Comparison of ENCODE assay signal across 18 cellular contexts in genomic region chr5:1431896-1432295, GRCh38. TPM values are rescaled to one million over a fixed set of nuclear protein-coding genes. Genes with fewer than 3 reads are reported as not detected.
DNase-seq lines count a peak whose midpoint lies in the region; ATAC-seq, FAIRE-seq and TF ChIP-seq lines count a peak whose summit lies in the region.
"Had no signal": no experiment of that assay in that cellular context is flagged by ENCODE, and none has a peak within 500 bp of the region (broad histone marks: within the 10 kb centered on the region; RNA-seq: fewer than 3 reads in every experiment).

No MANE protein-coding gene starts in this region.

- H3K4me1 ChIP-seq in kidney (ENCODE audit: control insufficient read depth in 1 of 2, insufficient read depth in 1 of 2, low read depth in 1 of 2, low read length in 2 of 2) (no peaks in the 10 kb centered on the region), upper lobe of right lung (no peaks in the 10 kb centered on the region)
- H3K4me1 ChIP-seq: Caco-2, HAP-1 had no signal

- FAIRE-seq in kidney (lab: Jason Lieb, UNC) (no peak), urothelium cell line (lab: Jason Lieb, UNC) (no peak)
- FAIRE-seq: GM18507 had no signal

- H3K4me3 ChIP-seq in kidney (ENCODE audit: low read length in 2 of 2): no peak overlapping the region
- no peak overlapping the region for H3K4me3 ChIP-seq in upper lobe of right lung
- H3K4me3 ChIP-seq: BLaER1, GM23338, HAP-1 had no signal

- intact Hi-C loops in natural killer cell (cut with micrococcal nuclease) (no loop called here), kidney (cut with DNase I) (no loop called here), upper lobe of right lung (cut with DNase I) (no loop called here)

- no peak overlapping the region for H3K27ac Mint-ChIP-seq in activated CD8-positive, alpha-beta memory T cell treated with anti-CD3 and anti-CD28 coated beads, Interleukin-2, amount 10 ng/mL, durations not matched to agents 7 days and 5 days
- no peak overlapping the region for H3K27ac Mint-ChIP-seq in natural killer cell treated with Interleukin-12 subunit alpha and Interleukin-12 subunit beta and Interleukin-15 and Interleukin-18, amount 100 ng/mL, for 72 hours
- H3K27ac Mint-ChIP-seq in natural killer cell: no peak overlapping the region
- H3K27ac Mint-ChIP-seq: CD8-positive, alpha-beta memory T cell; GM23338 had no signal

- no peak overlapping the region for H3K9ac ChIP-seq in kidney (ENCODE audit: low read length in 2 of 2)
- H3K9ac ChIP-seq: BLaER1 had no signal

- TF ChIP-seq CTCF in natural killer cell (IDR thresholded peaks at IDR 0.05) (no peak), kidney (IDR thresholded peaks at IDR 0.05; ENCODE audit: borderline replicate concordance, extremely low read depth, insufficient read depth) (no peak), upper lobe of right lung (IDR thresholded peaks at IDR 0.05) (no peak)

- CTCF ChIA-PET in activated CD8-positive, alpha-beta memory T cell treated with anti-CD3 and anti-CD28 coated beads, Interleukin-2, amount 10 ng/mL, durations not matched to agents 7 days and 5 days (lab: Charles Lee): no interaction called here

- H3K27me3 ChIP-seq in upper lobe of right lung: no peaks in the 10 kb centered on the region
- H3K27me3 ChIP-seq: BLaER1 had no signal

- peaks cover 2% of the 10 kb centered on the region for H3K36me3 Mint-ChIP-seq in activated CD8-positive, alpha-beta memory T cell treated with anti-CD3 and anti-CD28 coated beads, Interleukin-2, amount 10 ng/mL, durations not matched to agents 7 days and 5 days
- peaks cover 19% of the 10 kb centered on the region for H3K36me3 Mint-ChIP-seq in natural killer cell treated with Interleukin-12 subunit alpha and Interleukin-12 subunit beta and Interleukin-15 and Interleukin-18, amount 100 ng/mL, for 72 hours
- H3K36me3 Mint-ChIP-seq in natural killer cell: peaks cover 10% of the 10 kb centered on the region

- H3K9me3 ChIP-seq in kidney (ENCODE audit: control insufficient read depth in 1 of 2, low read length in 2 of 2): peaks cover 5 to 22% of the 10 kb centered on the region in 2 donors
- peaks cover 21% of the 10 kb centered on the region for H3K9me3 ChIP-seq in upper lobe of right lung
- H3K9me3 ChIP-seq: HAP-1 had no signal

- peak; percentile 7 for DNase-seq in activated CD8-positive, alpha-beta memory T cell treated with anti-CD3 and anti-CD28 coated beads, Interleukin-2, amount 10 ng/mL, durations not matched to agents 7 days and 5 days
- no peak for DNase-seq in activated CD8-positive, alpha-beta memory T cell treated with anti-CD3 and anti-CD28 coated beads, Interleukin-2, amount 50 U/mL, for 48 hours
- DNase-seq in natural killer cell treated with Interleukin-12 subunit alpha and Interleukin-12 subunit beta and Interleukin-15 and Interleukin-18, amount 100 ng/mL, for 72 hours (ENCODE audit: low spot score): peak; percentile 44
- DNase-seq in natural killer cell: no peak
- DNase-seq in kidney: peak; percentile 37
- peak; percentile 38 for DNase-seq in upper lobe of right lung
- DNase-seq in NCI-H1105 treated with DMSO at 0.1 percent for 48 hours (lab: John Stamatoyannopoulos, UW): no peak
- DNase-seq in urothelium cell line (ENCODE audit: low spot score): no peak
- DNase-seq: 8988T; AML-193; CD8-positive, alpha-beta memory T cell; DMS53 had no signal

- no peaks in the 10 kb centered on the region for H3K27me3 Mint-ChIP-seq in activated CD8-positive, alpha-beta memory T cell treated with anti-CD3 and anti-CD28 coated beads, Interleukin-2, amount 10 ng/mL, durations not matched to agents 7 days and 5 days
- H3K27me3 Mint-ChIP-seq in natural killer cell treated with Interleukin-12 subunit alpha and Interleukin-12 subunit beta and Interleukin-15 and Interleukin-18, amount 100 ng/mL, for 72 hours: peaks cover 3 to 8% of the 10 kb centered on the region in 2 donors
- no peaks in the 10 kb centered on the region for H3K27me3 Mint-ChIP-seq in natural killer cell (ENCODE audit: low read depth in 2 of 2)

- H3K27ac ChIP-seq in kidney (ENCODE audit: low read depth in 2 of 2, low read length in 2 of 2): no peak overlapping the region
- no peak overlapping the region for H3K27ac ChIP-seq in upper lobe of right lung
- H3K27ac ChIP-seq: BLaER1 had no signal

- no peak for ATAC-seq in activated CD8-positive, alpha-beta memory T cell treated with anti-CD3 and anti-CD28 coated beads, Interleukin-2, amount 10 ng/mL, durations not matched to agents 7 days and 5 days
- ATAC-seq in natural killer cell treated with Interleukin-12 subunit alpha and Interleukin-12 subunit beta and Interleukin-15 and Interleukin-18, amount 100 ng/mL, for 72 hours: peak in 1 of 2 donors; percentile 50
- ATAC-seq in natural killer cell: no peak
- ATAC-seq in upper lobe of right lung: no peak
- ATAC-seq: GM23338 had no signal

- H3K4me1 Mint-ChIP-seq in activated CD8-positive, alpha-beta memory T cell treated with anti-CD3 and anti-CD28 coated beads, Interleukin-2, amount 10 ng/mL, durations not matched to agents 7 days and 5 days: no peaks in the 10 kb centered on the region
- H3K4me1 Mint-ChIP-seq in natural killer cell treated with Interleukin-12 subunit alpha and Interleukin-12 subunit beta and Interleukin-15 and Interleukin-18, amount 100 ng/mL, for 72 hours (ENCODE audit: low read depth in 2 of 2): no peaks in the 10 kb centered on the region
- H3K4me1 Mint-ChIP-seq in natural killer cell: no peaks in the 10 kb centered on the region
- H3K4me1 Mint-ChIP-seq: CD8-positive, alpha-beta memory T cell; GM23338 had no signal

- peaks cover 9% of the 10 kb centered on the region for H3K9me3 Mint-ChIP-seq in activated CD8-positive, alpha-beta memory T cell treated with anti-CD3 and anti-CD28 coated beads, Interleukin-2, amount 10 ng/mL, durations not matched to agents 7 days and 5 days (ENCODE audit: low read depth)
- H3K9me3 Mint-ChIP-seq in natural killer cell treated with Interleukin-12 subunit alpha and Interleukin-12 subunit beta and Interleukin-15 and Interleukin-18, amount 100 ng/mL, for 72 hours: peaks cover 15% of the 10 kb centered on the region
- H3K9me3 Mint-ChIP-seq in natural killer cell: peaks cover 6 to 9% of the 10 kb centered on the region in 2 donors

- no peaks in the 10 kb centered on the region for H3K36me3 ChIP-seq in kidney (ENCODE audit: control insufficient read depth in 1 of 2, insufficient read depth in 2 of 2, low read length in 2 of 2)
- no peaks in the 10 kb centered on the region for H3K36me3 ChIP-seq in upper lobe of right lung
- H3K36me3 ChIP-seq: BLaER1, HAP-1 had no signal

- no peak overlapping the region for H3K4me3 Mint-ChIP-seq in activated CD8-positive, alpha-beta memory T cell treated with anti-CD3 and anti-CD28 coated beads, Interleukin-2, amount 10 ng/mL, durations not matched to agents 7 days and 5 days
- no peak overlapping the region for H3K4me3 Mint-ChIP-seq in natural killer cell treated with Interleukin-12 subunit alpha and Interleukin-12 subunit beta and Interleukin-15 and Interleukin-18, amount 100 ng/mL, for 72 hours
- H3K4me3 Mint-ChIP-seq in natural killer cell: no peak overlapping the region
- H3K4me3 Mint-ChIP-seq: CD8-positive, alpha-beta memory T cell; GM23338 had no signal

RNA-seq across cellular contexts. Expression of gene SLC6A3, which starts 13.3 kb away (rescaled TPM):
- total RNA-seq in activated CD8-positive, alpha-beta memory T cell treated with anti-CD3 and anti-CD28 coated beads, Interleukin-2, amount 10 ng/mL, durations not matched to agents 7 days and 5 days: under 1 TPM; 0.07 to 0.23 TPM
- not detected for total RNA-seq in natural killer cell treated with Interleukin-12 subunit alpha and Interleukin-12 subunit beta and Interleukin-15 and Interleukin-18, amount 100 ng/mL, for 72 hours
- total RNA-seq in natural killer cell (not detected), kidney (0.54 TPM), upper lobe of right lung (0.52 TPM)
- 0.09 TPM for polyA plus RNA-seq in kidney (ENCODE audit: insufficient read depth, low read depth, low replicate concordance)
- total RNA-seq: Caco-2; CD8-positive, alpha-beta memory T cell; HT-29 had no signal
- polyA plus RNA-seq: CD8-positive, alpha-beta memory T cell had no signal

Comparison
In these comparisons a context has a peak if more than half of its experiments do, and no peak if none do; other contexts are left out.
1. DNase-seq: peak in activated CD8-positive, alpha-beta memory T cell treated with anti-CD3 and anti-CD28 coated beads, Interleukin-2, amount 10 ng/mL, durations not matched to agents 7 days and 5 days (single experiment), natural killer cell treated with Interleukin-12 subunit alpha and Interleukin-12 subunit beta and Interleukin-15 and Interleukin-18, amount 100 ng/mL, for 72 hours (single experiment), kidney (single experiment) and upper lobe of right lung (single experiment); none in activated CD8-positive, alpha-beta memory T cell treated with anti-CD3 and anti-CD28 coated beads, Interleukin-2, amount 50 U/mL, for 48 hours (single experiment), natural killer cell (single experiment), NCI-H1105 treated with DMSO at 0.1 percent for 48 hours (single experiment) and urothelium cell line (single experiment).